In genomic region chr2:101386599-101387150, GRCh38 we compare ENCODE assay signal across 8 cellular contexts. TPM values are rescaled to one million over a fixed set of nuclear protein-coding genes. Genes with fewer than 3 reads are reported as not detected.
DNase-seq lines count a peak whose midpoint lies in the region; ATAC-seq and TF ChIP-seq lines count a peak whose summit lies in the region.

No MANE protein-coding gene starts in this region.

- no peaks in the 10 kb centered on the region for H3K9me3 ChIP-seq in CD4-positive, alpha-beta T cell (ENCODE audit: control insufficient read depth, low read length)
- H3K9me3 ChIP-seq in SJCRH30 (replicated peaks): no peaks in the 10 kb centered on the region

- no peaks in the 10 kb centered on the region for H3K36me3 Mint-ChIP-seq in CD4-positive, alpha-beta T cell (ENCODE audit: low read depth)

- no peaks in the 10 kb centered on the region for H3K9me3 Mint-ChIP-seq in CD4-positive, alpha-beta T cell

- no peaks in the 10 kb centered on the region for H3K4me1 ChIP-seq in SJCRH30

- H3K27ac ChIP-seq in CD4-positive, alpha-beta T cell (ENCODE audit: low read depth, low read length): no peak overlapping the region
- H3K27ac ChIP-seq in SJCRH30: no peak overlapping the region

- intact Hi-C loops in CD4-positive, alpha-beta T cell (cut with DNase I, micrococcal nuclease): loop anchor here (2.0 to 5.0 kb wide), 3 partner anchors 44 to 374 kb away; partner anchors contain the start of gene CNOT11 (in 1 of the 2)

- no peak overlapping the region for H3K27ac Mint-ChIP-seq in CD4-positive, alpha-beta T cell

- no peak for ATAC-seq in CD4-positive, alpha-beta T cell (ENCODE audit: poor library complexity)
- ATAC-seq in omental fat pad (ENCODE audit: low FRiP score): peak; percentile 12
- ATAC-seq in GM19324 (IDR thresholded peaks at IDR 0.05; ENCODE audit: low FRiP score, unreplicated experiment): no peak
- ATAC-seq in HG03095 (IDR thresholded peaks at IDR 0.05; ENCODE audit: unreplicated experiment): no peak
- ATAC-seq in HG03045 (IDR thresholded peaks at IDR 0.05; ENCODE audit: unreplicated experiment): no peak
- no peak for ATAC-seq in HG02588 (IDR thresholded peaks at IDR 0.05; ENCODE audit: unreplicated experiment)

- peaks cover 38% of the 10 kb centered on the region for H3K27me3 ChIP-seq in CD4-positive, alpha-beta T cell (ENCODE audit: control insufficient read depth, insufficient read depth, low read length)
- H3K27me3 ChIP-seq in SJCRH30: peaks cover 25% of the 10 kb centered on the region

- no peak for TF ChIP-seq CTCF in CD4-positive, alpha-beta T cell (IDR thresholded peaks at IDR 0.05)
- TF ChIP-seq CTCF in fibroblast of villous mesenchyme (IDR thresholded peaks at IDR 0.05; ENCODE audit: insufficient read depth, low read depth, low read length) (no peak), omental fat pad (IDR thresholded peaks at IDR 0.05) (no peak)

- peaks cover 11% of the 10 kb centered on the region for H3K4me1 Mint-ChIP-seq in CD4-positive, alpha-beta T cell (ENCODE audit: low read depth)

- CTCF ChIA-PET in CD4-positive, alpha-beta T cell (lab: Charles Lee): interaction anchor here (0.7 to 2.0 kb wide), 4 partner anchors 36 to 56 kb away, joined by 3 to 7 read pairs (median 4); no protein-coding TSS in a partner anchor

- POLR2A ChIA-PET in CD4-positive, alpha-beta T cell (lab: Charles Lee): interaction anchor here (1.2 to 4.1 kb wide), 6 partner anchors 10 to 78 kb away, joined by 3 to 22 read pairs (median 4); partner anchors contain the start of gene RNF149

- DNase-seq in CD4-positive, alpha-beta T cell: no peak
- DNase-seq in SJCRH30: no peak
- DNase-seq in fibroblast of villous mesenchyme (ENCODE audit: low read depth): no peak
- DNase-seq in omental fat pad (ENCODE audit: low spot score): no peak

- H3K36me3 ChIP-seq in SJCRH30: no peaks in the 10 kb centered on the region

- peak overlapping the region; percentile 65 for H3K4me3 Mint-ChIP-seq in CD4-positive, alpha-beta T cell

- H3K4me3 ChIP-seq in SJCRH30 (peak overlapping the region; percentile 46), fibroblast of villous mesenchyme (ENCODE audit: low read depth, low read length) (peak overlapping the region; percentile 50)

- peaks cover 61% of the 10 kb centered on the region for H3K27me3 Mint-ChIP-seq in CD4-positive, alpha-beta T cell

RNA-seq across cellular contexts. Expression of gene CREG2, which starts 0.6 kb away (rescaled TPM):
- total RNA-seq in CD4-positive, alpha-beta T cell: under 1 TPM in 1 of 2 experiments, not detected in 1; 0.03 TPM
- total RNA-seq in SJCRH30 (2014; rRNA removed; shearing (Covaris generic)): 0.04 TPM in 1 of 2 replicates, not detected in the other
- total RNA-seq in fibroblast of villous mesenchyme: not detected in 2 replicates
- under 1 TPM in 1 of 4 donors, not detected in 3; 0.09 TPM for total RNA-seq in omental fat pad
